In the genomic region with DNA sequence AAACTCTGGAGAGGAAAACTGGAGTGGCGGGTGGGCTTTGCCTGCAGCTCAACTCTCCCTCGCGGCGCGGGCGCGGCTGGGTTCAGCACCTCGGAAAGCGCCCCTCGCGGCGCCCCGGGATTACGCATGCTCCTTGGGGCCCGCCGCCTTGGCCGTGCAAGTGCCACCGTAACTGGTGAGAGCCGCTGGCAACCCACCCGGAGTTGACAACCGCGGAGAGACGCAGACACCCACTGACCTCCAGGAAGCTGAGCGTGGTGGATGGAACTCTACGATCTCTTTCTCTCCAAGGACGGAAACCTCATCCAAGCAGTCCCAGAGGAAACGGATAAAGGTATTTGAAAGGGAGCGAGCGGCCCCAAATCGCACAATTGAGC, we compare ENCODE assay signal across 8 cellular contexts. TPM values are rescaled to one million over a fixed set of nuclear protein-coding genes. Genes with fewer than 3 reads are reported as not detected.
DNase-seq lines count a peak whose midpoint lies in the region; ATAC-seq, FAIRE-seq and TF ChIP-seq lines count a peak whose summit lies in the region.

No MANE protein-coding gene starts in this region.

- intact Hi-C loops in HepG2 (cut with micrococcal nuclease; ENCODE audit: unreplicated experiment): loop anchor here (10.0 kb wide), 1 partner anchor 121 kb away; no protein-coding TSS in a partner anchor
- intact Hi-C loops in OCI-LY7 (cut with micrococcal nuclease; ENCODE audit: unreplicated experiment): no loop called here

- peaks cover 3 to 10% of the 10 kb centered on the region in 2 experiments; a peak in 3 of 5 replicates for H3K27me3 ChIP-seq in HepG2 (ENCODE audit: control insufficient read depth in 1 of 2, insufficient read depth in 2 of 2, low read length in 2 of 2)

- no peak overlapping the region for H3K4me3 Mint-ChIP-seq in T-helper 2 cell treated with Interferon-gamma antibody and Interleukin-4, amounts not matched to agents 5 μg/mL and 100 μg/mL, for 36 hours

- no peaks in the 10 kb centered on the region for H3K79me2 ChIP-seq in HepG2 (ENCODE audit: insufficient read depth, low read length)
- H3K79me2 ChIP-seq in OCI-LY7 (ENCODE audit: insufficient read depth, low read depth, low read length): no peaks in the 10 kb centered on the region

- H3K27ac Mint-ChIP-seq in T-helper 2 cell treated with Interferon-gamma antibody and Interleukin-4, amounts not matched to agents 5 μg/mL and 100 μg/mL, for 36 hours: no peak overlapping the region

- H3K9me3 Mint-ChIP-seq in T-helper 2 cell treated with Interferon-gamma antibody and Interleukin-4, amounts not matched to agents 5 μg/mL and 100 μg/mL, for 36 hours: no peaks in the 10 kb centered on the region

- H3K4me2 ChIP-seq in HepG2 (ENCODE audit: low read depth, low read length) (no peak overlapping the region), OCI-LY7 (ENCODE audit: low read length) (no peak overlapping the region)

- no peak overlapping the region for H3K9ac ChIP-seq in HepG2 (ENCODE audit: insufficient read depth, low read depth, low read length)

- H3K36me3 ChIP-seq in HepG2 (replicated peaks in 1 of 2; ENCODE audit: control insufficient read depth in 1 of 2, insufficient read depth in 2 of 2, low read length in 2 of 2) (no peaks in the 10 kb centered on the region), OCI-LY7 (ENCODE audit: insufficient read depth, low read length) (no peaks in the 10 kb centered on the region)

- 40% methylated on average over 22 of the region's 30 CpGs for WGBS in HepG2 (ENCODE audit: low lambda C conversion rate)

- H3K27me3 Mint-ChIP-seq in T-helper 2 cell treated with Interferon-gamma antibody and Interleukin-4, amounts not matched to agents 5 μg/mL and 100 μg/mL, for 36 hours (ENCODE audit: low read depth): peaks cover 51% of the 10 kb centered on the region

- TF ChIP-seq CTCF in HepG2 (CRISPR knock-in tag; IDR thresholded peaks at IDR 0.05) (0 out of 2 replicates have a peak, but pooled peaks have one; percentile 10), OCI-LY7 (conservative IDR thresholded peaks at IDR 0.05; ENCODE audit: low read length) (no peak)

- ATAC-seq in HG02973 (IDR thresholded peaks at IDR 0.05; ENCODE audit: unreplicated experiment): peak; percentile 37
- ATAC-seq in HepG2: peak; percentile 86

- peak; percentile 69 for DNase-seq in EL
- DNase-seq in T-helper 2 cell treated with Interferon-gamma antibody and Interleukin-4, amounts not matched to agents 5 μg/mL and 100 μg/mL, for 36 hours (ENCODE audit: low spot score): peak; percentile 43
- DNase-seq in dedifferentiated amniotic fluid mesenchymal stem cell (ENCODE audit: extremely low spot score): peak; percentile 48
- DNase-seq in HepG2 (ENCODE audit: low spot score): no peak
- DNase-seq in stimulated activated CD8-positive, alpha-beta memory T cell treated with anti-CD3 and anti-CD28 coated beads, Interleukin-12 subunit alpha, Interleukin-12 subunit beta, amount 100 ng/mL, for 1 hour (ENCODE audit: low read depth): peak; percentile 7
- no peak for DNase-seq in OCI-LY7 (ENCODE audit: low spot score)
- no peak for DNase-seq in NCI-H1436 treated with DMSO at 0.1 percent for 48 hours (lab: John Stamatoyannopoulos, UW)

- CTCF ChIA-PET in HepG2 (lab: Yijun Ruan, JAX; ENCODE audit: low intra/inter-chr PET ratio, low total read pairs) (no interaction called here), OCI-LY7 (lab: Charles Lee; ENCODE audit: unreplicated experiment) (no interaction called here)

- H4K20me1 ChIP-seq in HepG2 (ENCODE audit: insufficient read depth, low read length) (no peaks in the 10 kb centered on the region), OCI-LY7 (ENCODE audit: insufficient read depth, low read length) (no peaks in the 10 kb centered on the region)

- H2AFZ ChIP-seq in HepG2 (ENCODE audit: low read length): no peak overlapping the region
- H2AFZ ChIP-seq in OCI-LY7 (ENCODE audit: low read length): no peak overlapping the region

- H3K27ac ChIP-seq in HepG2 (ENCODE audit: extremely low read length, insufficient read depth, low read length) (no peak overlapping the region), OCI-LY7 (ENCODE audit: low read depth, low read length, poor library complexity, severe bottlenecking) (no peak overlapping the region)

- TF ChIP-seq EP300 in HepG2 (IDR thresholded peaks at IDR 0.05; ENCODE audit: low read depth in 2 of 2, low read length in 2 of 2): no peak
- TF ChIP-seq EP300 in HepG2 (CRISPR knock-in tag; IDR thresholded peaks at IDR 0.05; ENCODE audit: borderline replicate concordance): no peak

- H3K4me3 ChIP-seq in HepG2 (replicated peaks in 1 of 3; ENCODE audit: insufficient read depth in 1 of 3, low read depth in 2 of 3, low read length in 3 of 3): no peak overlapping the region
- H3K4me3 ChIP-seq in OCI-LY7 (ENCODE audit: low read depth, low read length, poor library complexity, severe bottlenecking): no peak overlapping the region

- H3K4me1 ChIP-seq in HepG2 (ENCODE audit: insufficient read depth, low read length) (no peaks in the 10 kb centered on the region), OCI-LY7 (ENCODE audit: insufficient read depth, low read length, poor library complexity, severe bottlenecking) (no peaks in the 10 kb centered on the region)

- TF ChIP-seq RAD21 in HepG2 (CRISPR knock-in tag; IDR thresholded peaks at IDR 0.05): no peak

- H3K9me2 ChIP-seq in OCI-LY7 (ENCODE audit: insufficient read depth, low read length): no peaks in the 10 kb centered on the region

- H3K36me3 Mint-ChIP-seq in T-helper 2 cell treated with Interferon-gamma antibody and Interleukin-4, amounts not matched to agents 5 μg/mL and 100 μg/mL, for 36 hours (ENCODE audit: low read depth): no peaks in the 10 kb centered on the region

- no peak for FAIRE-seq in HepG2 (lab: Jason Lieb, UNC)

- H3K9me3 ChIP-seq in HepG2 (ENCODE audit: low read length) (no peaks in the 10 kb centered on the region), OCI-LY7 (ENCODE audit: low read length) (no peaks in the 10 kb centered on the region)

- POLR2A ChIA-PET in HepG2 (lab: Yijun Ruan, JAX) (no interaction called here), OCI-LY7 (lab: Charles Lee) (interaction anchor here (1.2 kb wide), 1 partner anchor 13 kb away, joined by 4 read pairs; no protein-coding TSS in a partner anchor)

- BruUV-seq in HepG2 (replicated peaks; lab: Mats Ljungman, UMichigan) (no TSS peak), OCI-LY7 (replicated peaks; lab: Mats Ljungman, UMichigan) (no TSS peak)

- H3K4me1 Mint-ChIP-seq in T-helper 2 cell treated with Interferon-gamma antibody and Interleukin-4, amounts not matched to agents 5 μg/mL and 100 μg/mL, for 36 hours (ENCODE audit: low read depth): peaks cover 4% of the 10 kb centered on the region

- in situ Hi-C loops in HepG2 (cut with HindIII; ENCODE audit: extremely low pct_ligation_motif_present, low pct_unique_long_range_greater_than_20kb): loop anchor here (5.0 to 10.0 kb wide), 2 partner anchors 351 to 499 kb away; no protein-coding TSS in a partner anchor

- TF ChIP-seq POLR2A in HepG2 (IDR thresholded peaks at IDR 0.05; ENCODE audit: insufficient read depth in 1 of 2, low read depth in 2 of 2, low read length in 2 of 2): no peak

RNA-seq across cellular contexts. Expression of a gene that starts 0.2 kb away (rescaled TPM):
- total RNA-seq in HepG2 (2016; rRNA removed; fragmentation: Illumina TruSeq; extraction: Trizol): not detected in 2 replicates
- total RNA-seq in HepG2 (2016; cell fraction: cytosol; rRNA removed; fragmentation: Illumina TruSeq; extraction: Trizol; ENCODE audit: low read depth): not detected in 2 replicates
- total RNA-seq in HepG2 (2016; cell fraction: insoluble cytoplasmic fraction; rRNA removed; fragmentation: Illumina TruSeq; extraction: Trizol): not detected in 2 replicates
- total RNA-seq in HepG2 (2016; cell fraction: membrane; rRNA removed; fragmentation: Illumina TruSeq; extraction: Trizol): not detected in 2 replicates
- not detected in 2 replicates for total RNA-seq in HepG2 (2016; cell fraction: nucleus; rRNA removed; fragmentation: Illumina TruSeq; extraction: Trizol)
- not detected in 2 replicates for polyA plus RNA-seq in HepG2 (2011; rRNA removed)
- polyA plus RNA-seq in HepG2 (2011; cell fraction: cytosol; rRNA removed): not detected in 2 replicates
- polyA plus RNA-seq in HepG2 (2011; cell fraction: nucleus; rRNA removed): not detected in 2 replicates
- not detected in 2 replicates for polyA plus RNA-seq in HepG2 (2012)
- not detected in 2 replicates for polyA plus RNA-seq in HepG2 (2016; cell fraction: cytosol; fragmentation: Illumina TruSeq; extraction: Trizol; ENCODE audit: low read depth)
- polyA plus RNA-seq in HepG2 (2016; cell fraction: insoluble cytoplasmic fraction; fragmentation: Illumina TruSeq; extraction: Trizol; ENCODE audit: low read depth): not detected in 2 replicates
- not detected in 2 replicates for polyA plus RNA-seq in HepG2 (2016; cell fraction: membrane; fragmentation: Illumina TruSeq; extraction: Trizol; ENCODE audit: low read depth)
- not detected in 2 replicates for polyA plus RNA-seq in HepG2 (2016; cell fraction: nucleus; fragmentation: Illumina TruSeq; extraction: Trizol; ENCODE audit: insufficient read depth, low read depth)
- not detected in 2 replicates for polyA minus RNA-seq in HepG2 (2011; rRNA and poly(A)+ RNA removed; ENCODE audit: low replicate concordance)
- polyA minus RNA-seq in HepG2 (2011; cell fraction: cytosol; rRNA and poly(A)+ RNA removed): not detected in 2 replicates
- polyA minus RNA-seq in HepG2 (2011; cell fraction: nucleus; rRNA and poly(A)+ RNA removed): not detected in 2 replicates
- not detected in 2 replicates for total RNA-seq in OCI-LY7 (2014; rRNA removed; shearing (Covaris generic))
- total RNA-seq in OCI-LY7 (2022): not detected in 2 replicates

RNA-seq across cellular contexts. Expression of a gene that starts 44.2 kb away (rescaled TPM):
- total RNA-seq in HepG2 (2016; rRNA removed; fragmentation: Illumina TruSeq; extraction: Trizol): not detected in 2 replicates
- not detected in 2 replicates for total RNA-seq in HepG2 (2016; cell fraction: cytosol; rRNA removed; fragmentation: Illumina TruSeq; extraction: Trizol; ENCODE audit: low read depth)
- total RNA-seq in HepG2 (2016; cell fraction: insoluble cytoplasmic fraction; rRNA removed; fragmentation: Illumina TruSeq; extraction: Trizol): not detected in 2 replicates
- total RNA-seq in HepG2 (2016; cell fraction: membrane; rRNA removed; fragmentation: Illumina TruSeq; extraction: Trizol): not detected in 2 replicates
- total RNA-seq in HepG2 (2016; cell fraction: nucleus; rRNA removed; fragmentation: Illumina TruSeq; extraction: Trizol): not detected in 2 replicates
- polyA plus RNA-seq in HepG2 (2011; rRNA removed): under 0.01 and 0.03 TPM in 2 replicates
- polyA plus RNA-seq in HepG2 (2011; cell fraction: cytosol; rRNA removed): not detected in 2 replicates
- 0.02 TPM in 1 of 2 replicates, not detected in the other for polyA plus RNA-seq in HepG2 (2011; cell fraction: nucleus; rRNA removed)
- not detected in 2 replicates for polyA plus RNA-seq in HepG2 (2012)
- not detected in 2 replicates for polyA plus RNA-seq in HepG2 (2016; cell fraction: cytosol; fragmentation: Illumina TruSeq; extraction: Trizol; ENCODE audit: low read depth)
- polyA plus RNA-seq in HepG2 (2016; cell fraction: insoluble cytoplasmic fraction; fragmentation: Illumina TruSeq; extraction: Trizol; ENCODE audit: low read depth): not detected in 2 replicates
- not detected in 2 replicates for polyA plus RNA-seq in HepG2 (2016; cell fraction: membrane; fragmentation: Illumina TruSeq; extraction: Trizol; ENCODE audit: low read depth)
- not detected in 2 replicates for polyA plus RNA-seq in HepG2 (2016; cell fraction: nucleus; fragmentation: Illumina TruSeq; extraction: Trizol; ENCODE audit: insufficient read depth, low read depth)
- polyA minus RNA-seq in HepG2 (2011; rRNA and poly(A)+ RNA removed; ENCODE audit: low replicate concordance): not detected in 2 replicates
- polyA minus RNA-seq in HepG2 (2011; cell fraction: cytosol; rRNA and poly(A)+ RNA removed): not detected in 2 replicates
- polyA minus RNA-seq in HepG2 (2011; cell fraction: nucleus; rRNA and poly(A)+ RNA removed): not detected in 2 replicates
- total RNA-seq in OCI-LY7 (2014; rRNA removed; shearing (Covaris generic)): not detected in 2 replicates
- total RNA-seq in OCI-LY7 (2022): not detected in 2 replicates

RNA-seq across cellular contexts. Expression of a gene that starts 48.5 kb away (rescaled TPM):
- 0.22 TPM in 1 of 2 replicates, not detected in the other for total RNA-seq in HepG2 (2016; rRNA removed; fragmentation: Illumina TruSeq; extraction: Trizol)
- total RNA-seq in HepG2 (2016; cell fraction: cytosol; rRNA removed; fragmentation: Illumina TruSeq; extraction: Trizol; ENCODE audit: low read depth): not detected in 2 replicates
- 0.17 TPM in 1 of 2 replicates, not detected in the other for total RNA-seq in HepG2 (2016; cell fraction: insoluble cytoplasmic fraction; rRNA removed; fragmentation: Illumina TruSeq; extraction: Trizol)
- total RNA-seq in HepG2 (2016; cell fraction: membrane; rRNA removed; fragmentation: Illumina TruSeq; extraction: Trizol): not detected in 2 replicates
- 0.34 TPM in 1 of 2 replicates, not detected in the other for total RNA-seq in HepG2 (2016; cell fraction: nucleus; rRNA removed; fragmentation: Illumina TruSeq; extraction: Trizol)
- polyA plus RNA-seq in HepG2 (2011; rRNA removed): 0.13 and 0.24 TPM in 2 replicates
- polyA plus RNA-seq in HepG2 (2011; cell fraction: cytosol; rRNA removed): 0.13 TPM in 1 of 2 replicates, not detected in the other
- 0.79 and 0.92 TPM in 2 replicates for polyA plus RNA-seq in HepG2 (2011; cell fraction: nucleus; rRNA removed)
- polyA plus RNA-seq in HepG2 (2012): 0.13 and 0.15 TPM in 2 replicates
- not detected in 2 replicates for polyA plus RNA-seq in HepG2 (2016; cell fraction: cytosol; fragmentation: Illumina TruSeq; extraction: Trizol; ENCODE audit: low read depth)
- not detected in 2 replicates for polyA plus RNA-seq in HepG2 (2016; cell fraction: insoluble cytoplasmic fraction; fragmentation: Illumina TruSeq; extraction: Trizol; ENCODE audit: low read depth)
- not detected in 2 replicates for polyA plus RNA-seq in HepG2 (2016; cell fraction: membrane; fragmentation: Illumina TruSeq; extraction: Trizol; ENCODE audit: low read depth)
- not detected in 2 replicates for polyA plus RNA-seq in HepG2 (2016; cell fraction: nucleus; fragmentation: Illumina TruSeq; extraction: Trizol; ENCODE audit: insufficient read depth, low read depth)
- polyA minus RNA-seq in HepG2 (2011; rRNA and poly(A)+ RNA removed; ENCODE audit: low replicate concordance): 0.66 and 0.80 TPM in 2 replicates
- polyA minus RNA-seq in HepG2 (2011; cell fraction: cytosol; rRNA and poly(A)+ RNA removed): not detected in 2 replicates
- polyA minus RNA-seq in HepG2 (2011; cell fraction: nucleus; rRNA and poly(A)+ RNA removed): 2.9 and 4.2 TPM in 2 replicates
- total RNA-seq in OCI-LY7 (2014; rRNA removed; shearing (Covaris generic)): not detected in 2 replicates
- not detected in 2 replicates for total RNA-seq in OCI-LY7 (2022)

Comparison
In these comparisons a context has a peak if more than half of its experiments do, and no peak if none do; other contexts are left out.
1. DNase-seq: peak in EL (single experiment), T-helper 2 cell treated with Interferon-gamma antibody and Interleukin-4, amounts not matched to agents 5 μg/mL and 100 μg/mL, for 36 hours (single experiment), dedifferentiated amniotic fluid mesenchymal stem cell (single experiment) and stimulated activated CD8-positive, alpha-beta memory T cell treated with anti-CD3 and anti-CD28 coated beads, Interleukin-12 subunit alpha, Interleukin-12 subunit beta, amount 100 ng/mL, for 1 hour (single experiment); none in HepG2 (single experiment), OCI-LY7 (single experiment) and NCI-H1436 treated with DMSO at 0.1 percent for 48 hours (single experiment).